In genomic region chr5:167953151-167953788, GRCh38 we compare ENCODE assay signal across 1 cellular context.
TF ChIP-seq lines count a peak whose summit lies in the region.

No MANE protein-coding gene starts in this region.

TF ChIP-seq in GM23338, 12 proteins besides CTCF, POLR2A, EP300 and RAD21:
- no peak for TF ChIP-seq ZNF462 (CRISPR knock-in tag; IDR thresholded peaks at IDR 0.05)
- no peak for TF ChIP-seq ZNF114 (CRISPR knock-in tag; IDR thresholded peaks at IDR 0.05)
- no peak for TF ChIP-seq POLR2AphosphoS5 (IDR thresholded peaks at IDR 0.05; ENCODE audit: low read depth)
- no peak for TF ChIP-seq EZH2phosphoT487 (IDR thresholded peaks at IDR 0.05; ENCODE audit: unreplicated experiment)
- TF ChIP-seq STAT1 (IDR thresholded peaks at IDR 0.05; ENCODE audit: unreplicated experiment) = no peak
- TF ChIP-seq CREB1 (CRISPR knock-in tag; IDR thresholded peaks at IDR 0.05; ENCODE audit: low read depth) = no peak
